Comparison of ENCODE assay signal across 8 cellular contexts in the genomic region with DNA sequence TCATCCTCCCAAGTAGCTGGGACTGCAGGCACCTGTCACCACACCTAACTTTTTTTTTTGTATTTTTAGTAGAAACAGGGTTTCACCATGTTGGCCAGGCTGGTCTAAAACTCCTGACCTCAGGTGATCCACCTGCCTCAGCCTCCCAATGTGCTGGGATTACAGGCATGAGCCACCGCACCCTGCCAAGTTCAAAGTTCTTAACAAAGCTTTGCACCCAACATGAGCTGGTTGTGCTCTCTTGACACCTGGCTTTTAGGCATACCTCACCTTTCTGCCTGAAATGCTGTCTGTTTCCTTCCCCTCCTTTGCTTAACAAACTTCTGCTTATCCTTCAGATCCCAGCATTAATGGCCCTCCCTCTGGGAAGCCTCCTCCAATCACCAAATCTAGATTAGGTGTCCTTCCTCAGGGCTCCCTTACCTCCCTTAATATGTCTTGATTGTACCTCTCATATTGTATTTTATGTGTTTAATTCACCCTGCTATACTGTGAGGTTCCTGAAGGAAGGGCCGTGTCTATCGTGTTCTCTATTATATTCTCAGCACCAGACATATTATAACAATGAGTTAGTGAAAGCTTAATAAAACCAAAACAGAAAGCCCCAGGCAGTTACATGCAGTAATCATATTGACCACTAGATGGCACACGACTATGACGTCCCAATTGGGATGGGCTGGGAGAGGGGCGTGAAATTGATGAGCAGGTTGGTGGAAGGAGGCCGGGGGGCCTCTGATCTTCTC.
DNase-seq lines count a peak whose midpoint lies in the region; ATAC-seq and TF ChIP-seq lines count a peak whose summit lies in the region.

No MANE protein-coding gene starts in this region.

- DNase-seq in AG09309 (ENCODE audit: low read depth): no peak
- DNase-seq in PC-3: peak; percentile 79
- DNase-seq in choroid plexus epithelial cell (ENCODE audit: low read depth): peak; percentile 51
- peak; percentile 32 to 74 for DNase-seq in lung microvascular endothelial cell (ENCODE audit: low read depth in 2 of 2)
- DNase-seq in NCI-H2107 treated with DMSO at 0.1 percent for 48 hours (lab: John Stamatoyannopoulos, UW; ENCODE audit: unreplicated experiment): no peak
- no peak for DNase-seq in activated CD4-positive, CD25-positive, alpha-beta regulatory T cell treated with anti-CD3 and anti-CD28 coated beads, Interleukin-2, amount 50 U/mL, for 72 hours

- intact Hi-C loops in PC-3 (cut with micrococcal nuclease): loop anchor here (1.0 to 2.0 kb wide), 3 partner anchors 30 to 161 kb away; a partner anchor contains a TSS

- no peak overlapping the region for H3K4me2 ChIP-seq in PC-3 (ENCODE audit: low read length)

- H2AFZ ChIP-seq in PC-3 (ENCODE audit: low read length): no peak overlapping the region

- CTCF ChIA-PET in PC-3 (lab: Charles Lee): interaction anchor here (0.6 to 2.7 kb wide), 10 partner anchors 11 to 505 kb away, joined by 3 to 17 read pairs (median 5); a partner anchor contains a TSS

- no peaks in the 10 kb centered on the region for H3K4me1 ChIP-seq in PC-3 (ENCODE audit: insufficient read depth, low read length)

- no peaks in the 10 kb centered on the region for H4K20me1 ChIP-seq in PC-3 (ENCODE audit: low read length)

- H3K79me2 ChIP-seq in PC-3 (ENCODE audit: low read length): no peaks in the 10 kb centered on the region

- POLR2A ChIA-PET in PC-3 (lab: Charles Lee; ENCODE audit: unreplicated experiment): no interaction called here

- no peaks in the 10 kb centered on the region for H3K36me3 ChIP-seq in PC-3 (ENCODE audit: low read depth, low read length)

- no peaks in the 10 kb centered on the region for H3F3A ChIP-seq in PC-3 (ENCODE audit: low read length, unreplicated experiment)

- H3K9me2 ChIP-seq in PC-3 (replicated peaks; ENCODE audit: low read length): no peaks in the 10 kb centered on the region

- TF ChIP-seq CTCF in AG09309 (IDR thresholded peaks at IDR 0.05; ENCODE audit: control insufficient read depth, insufficient read depth, low read depth, low read length, missing control alignments) (peak; percentile 73), PC-3 (conservative IDR thresholded peaks at IDR 0.05; ENCODE audit: low read depth, low read length) (peak; percentile 99), choroid plexus epithelial cell (conservative IDR thresholded peaks at IDR 0.05; ENCODE audit: low read depth, low read length) (peak; percentile 80)

- no TSS peak for BruUV-seq in PC-3 (replicated peaks; lab: Mats Ljungman, UMichigan)

- H3K27ac ChIP-seq in PC-3 (ENCODE audit: low read length): no peak overlapping the region

- no peak overlapping the region for H3K9ac ChIP-seq in PC-3 (ENCODE audit: low read length)

- no peaks in the 10 kb centered on the region for H3K27me3 ChIP-seq in PC-3 (ENCODE audit: low read length)

- H3K9me3 ChIP-seq in PC-3 (ENCODE audit: low read length): peaks cover 9% of the 10 kb centered on the region; the same call in 1 of the 2 replicates

- ATAC-seq in GM18502 (IDR thresholded peaks at IDR 0.05; ENCODE audit: poor library complexity, unreplicated experiment) (peak; percentile 62), PC-3 (peak; percentile 47), GM18870 (IDR thresholded peaks at IDR 0.05; ENCODE audit: unreplicated experiment) (no peak)

- H3K4me3 ChIP-seq in AG09309 (ENCODE audit: control insufficient read depth, low read depth, low read length) (no peak overlapping the region), PC-3 (ENCODE audit: low read length) (no peak overlapping the region), choroid plexus epithelial cell (ENCODE audit: low read depth, low read length) (no peak overlapping the region)

Comparison
In these comparisons a context has a peak if more than half of its experiments do, and no peak if none do; other contexts are left out.
1. DNase-seq: peak in PC-3 (single experiment), choroid plexus epithelial cell (single experiment) and lung microvascular endothelial cell (2 of 2); none in AG09309 (single experiment), NCI-H2107 treated with DMSO at 0.1 percent for 48 hours (single experiment) and activated CD4-positive, CD25-positive, alpha-beta regulatory T cell treated with anti-CD3 and anti-CD28 coated beads, Interleukin-2, amount 50 U/mL, for 72 hours (single experiment).
2. Peak in every context shown above with its lines, with median percentiles within 50 percentile points of each other: CTCF ChIP-seq.